8 cellular contexts compared by ENCODE assay signal in genomic region chr6:166627875-166628849, GRCh38. TPM values are rescaled to one million over a fixed set of nuclear protein-coding genes. Genes with fewer than 3 reads are reported as not detected.
DNase-seq lines count a peak whose midpoint lies in the region; ATAC-seq and TF ChIP-seq lines count a peak whose summit lies in the region.

No MANE protein-coding gene starts in this region.

- POLR2A ChIA-PET in CD8-positive, alpha-beta memory T cell (lab: Charles Lee): interaction anchor here (0.6 to 1.2 kb wide), 4 partner anchors 45 to 310 kb away, joined by 4 to 6 read pairs (median 4); no protein-coding TSS in a partner anchor
- POLR2A ChIA-PET in Panc1 (lab: Charles Lee): no interaction called here

- CTCF ChIA-PET in CD8-positive, alpha-beta memory T cell (lab: Charles Lee): interaction anchor here (0.8 to 1.2 kb wide), 8 partner anchors 10 to 348 kb away, joined by 3 to 4 read pairs (median 4); no protein-coding TSS in a partner anchor
- CTCF ChIA-PET in Panc1 (lab: Charles Lee): interaction anchor here (0.5 kb wide), 1 partner anchor 24 kb away, joined by 3 read pairs; no protein-coding TSS in a partner anchor

- H3K36me3 Mint-ChIP-seq in CD8-positive, alpha-beta memory T cell: peaks cover 0 to 4% (median 0%) of the 10 kb centered on the region in 3 donors

- no peak overlapping the region for H4K8ac ChIP-seq in neuronal stem cell (ENCODE audit: low read depth, low read length)

- no peak overlapping the region for H4K91ac ChIP-seq in neuronal stem cell (ENCODE audit: low read depth, low read length, poor library complexity)

- H2BK120ac ChIP-seq in neuronal stem cell (ENCODE audit: low read depth, low read length): no peak overlapping the region

- no peak overlapping the region for H2AK5ac ChIP-seq in neuronal stem cell (ENCODE audit: low read depth, low read length)

- no peak for TF ChIP-seq EP300 in tibial nerve (IDR thresholded peaks at IDR 0.05)

- H3K27me3 ChIP-seq in CD8-positive, alpha-beta memory T cell (ENCODE audit: insufficient read depth, low read length, poor library complexity, severe bottlenecking): peaks cover 12% of the 10 kb centered on the region
- H3K27me3 ChIP-seq in Panc1 (ENCODE audit: control insufficient read depth, insufficient read depth, low read length) (peaks cover 42% of the 10 kb centered on the region), foreskin keratinocyte (peaks cover 8% of the 10 kb centered on the region), neuronal stem cell (ENCODE audit: control insufficient read depth in 3 of 3, insufficient read depth in 3 of 3, low read depth in 1 of 3, low read length in 3 of 3) (peaks cover 0 to 23% (median 0%) of the 10 kb centered on the region in 3 experiments), tibial nerve (no peaks in the 10 kb centered on the region)

- in situ Hi-C loops in Panc1 (cut with HindIII; ENCODE audit: low pct_unique_long_range_greater_than_20kb, low sequenced_read_pairs): no loop called here

- peak overlapping the region; percentile 5 to 95 (median 88) for H3K27ac Mint-ChIP-seq in CD8-positive, alpha-beta memory T cell

- intact Hi-C loops in Panc1 (cut with micrococcal nuclease; ENCODE audit: unreplicated experiment): loop anchor here (10.0 kb wide), 1 partner anchor 1187 kb away; no protein-coding TSS in a partner anchor

- ATAC-seq in GM21367 (IDR thresholded peaks at IDR 0.05; ENCODE audit: unreplicated experiment) (peak; percentile 20), Panc1 (peak; percentile 29), foreskin keratinocyte (peak; percentile 10)

- peak in 3 of 5 donors; percentile 46 to 78 (median 63) for DNase-seq in CD8-positive, alpha-beta memory T cell
- peak; percentile 49 for DNase-seq in HT-29 (ENCODE audit: low spot score)
- DNase-seq in Panc1 (ENCODE audit: low read depth, low spot score): no peak
- DNase-seq in activated effector memory CD4-positive, alpha-beta T cell treated with Interleukin-2 at 50 U/mL for 16 hours: peak; percentile 53
- DNase-seq in foreskin keratinocyte: peak in 1 of 2 donors; percentile 43
- DNase-seq in neuronal stem cell (ENCODE audit: low spot score): peak; percentile 85
- DNase-seq in tibial nerve (ENCODE audit: low spot score in 2 of 2): peak in 1 of 2 donors; percentile 43

- no peak overlapping the region for H3K23ac ChIP-seq in neuronal stem cell (ENCODE audit: low read depth, low read length, poor library complexity)

- no peaks in the 10 kb centered on the region for H3K9me3 ChIP-seq in CD8-positive, alpha-beta memory T cell (ENCODE audit: low read length)
- H3K9me3 ChIP-seq in Panc1 (ENCODE audit: control insufficient read depth, insufficient read depth, low read depth, low read length): no peaks in the 10 kb centered on the region
- H3K9me3 ChIP-seq in neuronal stem cell (replicated peaks in 1 of 2; ENCODE audit: control insufficient read depth in 2 of 2, insufficient read depth in 1 of 2, low read depth in 1 of 2, low read length in 2 of 2): peaks cover 4% of the 10 kb centered on the region in 2 donors
- H3K9me3 ChIP-seq in tibial nerve: no peaks in the 10 kb centered on the region

- H2BK12ac ChIP-seq in neuronal stem cell (ENCODE audit: low read length): no peak overlapping the region

- peaks cover 14% of the 10 kb centered on the region for H3K4me1 ChIP-seq in CD8-positive, alpha-beta memory T cell (ENCODE audit: insufficient read depth, low read length)
- H3K4me1 ChIP-seq in Panc1 (ENCODE audit: control insufficient read depth, insufficient read depth, low read length) (peaks cover 12% of the 10 kb centered on the region), foreskin keratinocyte (no peaks in the 10 kb centered on the region), neuronal stem cell (ENCODE audit: control insufficient read depth in 2 of 2, insufficient read depth in 1 of 2, low read depth in 1 of 2, low read length in 2 of 2) (peaks cover 10 to 13% of the 10 kb centered on the region in 2 donors), tibial nerve (peaks cover 0 to 41% (median 21%) of the 10 kb centered on the region in 4 donors)

- no peak for TF ChIP-seq POLR2A in tibial nerve (IDR thresholded peaks at IDR 0.05)

- H3K79me1 ChIP-seq in neuronal stem cell (ENCODE audit: low read depth, low read length): no peaks in the 10 kb centered on the region

- peaks cover 15 to 21% (median 19%) of the 10 kb centered on the region in 3 donors for H3K4me1 Mint-ChIP-seq in CD8-positive, alpha-beta memory T cell

- peak overlapping the region; percentile 83 for H3K4me3 ChIP-seq in CD8-positive, alpha-beta memory T cell (ENCODE audit: low read length)
- peak overlapping the region; percentile 59 to 85 for H3K4me3 ChIP-seq in Panc1 (ENCODE audit: low read depth in 2 of 2, low read length in 2 of 2)
- H3K4me3 ChIP-seq in neuronal stem cell (ENCODE audit: low read length in 2 of 2): peak overlapping the region; percentile 70 to 77
- H3K4me3 ChIP-seq in tibial nerve: peak overlapping the region; percentile 52 to 99 (median 71)

- H3K9me3 Mint-ChIP-seq in CD8-positive, alpha-beta memory T cell: no peaks in the 10 kb centered on the region

- peak overlapping the region; percentile 26 for H2BK5ac ChIP-seq in neuronal stem cell (ENCODE audit: low read length)

- TF ChIP-seq CTCF in Panc1 (IDR thresholded peaks at IDR 0.05) (no peak), foreskin keratinocyte (conservative IDR thresholded peaks at IDR 0.05) (no peak), tibial nerve (IDR thresholded peaks at IDR 0.05) (no peak)

- peak overlapping the region; percentile 71 for H3K9ac ChIP-seq in neuronal stem cell (ENCODE audit: low read depth, low read length, poor library complexity)

- H3K18ac ChIP-seq in neuronal stem cell (ENCODE audit: low read length): peak overlapping the region; percentile 79

- no peak overlapping the region for H3K4ac ChIP-seq in neuronal stem cell (ENCODE audit: low read length)

- peak overlapping the region; percentile 43 for H3K27ac ChIP-seq in CD8-positive, alpha-beta memory T cell (ENCODE audit: low read depth, low read length)
- no peak overlapping the region for H3K27ac ChIP-seq in Panc1 (ENCODE audit: low read length)
- no peak overlapping the region for H3K27ac ChIP-seq in foreskin keratinocyte
- H3K27ac ChIP-seq in neuronal stem cell (replicated peaks; ENCODE audit: low read length): peak overlapping the region; percentile 82
- H3K27ac ChIP-seq in tibial nerve: peak overlapping the region; percentile 58 to 95 (median 86)

- no CpG with 5 or more reads among the region's 62 CpGs for WGBS in neuronal stem cell (ENCODE audit: extremely low coverage in 2 of 2, insufficient read length in 2 of 2, insufficient replicate concordance in 1 of 2), 2 donors
- 3% methylated on average over 62 of the region's 62 CpGs for WGBS in tibial nerve, 2 donors

- H2AFZ ChIP-seq in neuronal stem cell (ENCODE audit: low read length): peak overlapping the region; percentile 83

- H3K14ac ChIP-seq in neuronal stem cell (ENCODE audit: low read length): no peak overlapping the region

- no peaks in the 10 kb centered on the region for H3K36me3 ChIP-seq in CD8-positive, alpha-beta memory T cell (ENCODE audit: insufficient read depth, low read length)
- H3K36me3 ChIP-seq in Panc1 (ENCODE audit: control insufficient read depth, insufficient read depth, low read length) (no peaks in the 10 kb centered on the region), neuronal stem cell (replicated peaks in 1 of 2; ENCODE audit: control insufficient read depth in 2 of 2, insufficient read depth in 2 of 2, low read length in 2 of 2) (no peaks in the 10 kb centered on the region), tibial nerve (no peaks in the 10 kb centered on the region)

- H3K4me3 Mint-ChIP-seq in CD8-positive, alpha-beta memory T cell: peak overlapping the region; percentile 93 to 99 (median 96)

- peaks cover 36 to 57% of the 10 kb centered on the region in 2 donors for H3K27me3 Mint-ChIP-seq in CD8-positive, alpha-beta memory T cell

- peak overlapping the region; percentile 14 for H2BK15ac ChIP-seq in neuronal stem cell (ENCODE audit: low read length)

- no TSS peak for BruUV-seq in Panc1 (replicated peaks; lab: Mats Ljungman, UMichigan)

- peak overlapping the region; percentile 87 for H3K4me2 ChIP-seq in neuronal stem cell (ENCODE audit: insufficient read depth, low read length, poor library complexity, severe bottlenecking)

RNA-seq across cellular contexts. Expression of gene RPS6KA2, which starts 1.1 kb away (rescaled TPM):
- 1 to 10 TPM; 4.6 to 4.7 TPM for total RNA-seq in CD8-positive, alpha-beta memory T cell
- polyA plus RNA-seq in CD8-positive, alpha-beta memory T cell: 3.6 TPM
- 1.1 and 3.4 TPM in 2 replicates for total RNA-seq in HT-29 (2014; rRNA removed; shearing (Covaris generic))
- total RNA-seq in Panc1 (2021; ENCODE audit: unreplicated experiment) (4.1 TPM), foreskin keratinocyte (8.3 and 8.9 TPM in 2 replicates), tibial nerve (100 to 1,000 TPM in 2 of 4 donors, 10 to 100 TPM in 2; 89.6 to 153 (median 103) TPM)
- 4.6 TPM for polyA plus RNA-seq in Panc1 (2012; ENCODE audit: insufficient read length)
- 2.9 and 3.2 TPM in 2 replicates for polyA plus RNA-seq in foreskin keratinocyte
- 12.6 TPM for polyA plus RNA-seq in neuronal stem cell (2013, experiment 1 of 2)
- polyA plus RNA-seq in neuronal stem cell (2013, experiment 2 of 2): 13.2 TPM

RNA-seq across cellular contexts. Expression of gene RAMACL, which starts 41.7 kb away (rescaled TPM):
- total RNA-seq in CD8-positive, alpha-beta memory T cell: under 1 TPM; 0.13 to 0.60 TPM
- polyA plus RNA-seq in CD8-positive, alpha-beta memory T cell: 0.15 TPM
- 0.15 TPM in 1 of 2 replicates, not detected in the other for total RNA-seq in HT-29 (2014; rRNA removed; shearing (Covaris generic))
- 0.13 TPM for total RNA-seq in Panc1 (2021; ENCODE audit: unreplicated experiment)
- not detected for polyA plus RNA-seq in Panc1 (2012; ENCODE audit: insufficient read length)
- 0.17 and 0.18 TPM in 2 replicates for total RNA-seq in foreskin keratinocyte
- polyA plus RNA-seq in foreskin keratinocyte: 0.12 and 0.19 TPM in 2 replicates
- polyA plus RNA-seq in neuronal stem cell (2013, experiment 1 of 2): 0.14 TPM
- 0.10 TPM for polyA plus RNA-seq in neuronal stem cell (2013, experiment 2 of 2)
- total RNA-seq in tibial nerve: 10 to 100 TPM in 1 of 4 donors, 1 to 10 TPM in 3; 8.2 to 10.8 (median 9.1) TPM

Comparison
In these comparisons a context has a peak if more than half of its experiments do, and no peak if none do; other contexts are left out.
1. H3K27ac ChIP-seq: peak in CD8-positive, alpha-beta memory T cell (single experiment), neuronal stem cell (single experiment) and tibial nerve (4 of 4); none in Panc1 (single experiment) and foreskin keratinocyte (single experiment).
2. Peak in every context shown above with its lines, with median percentiles within 50 percentile points of each other: H3K4me3 ChIP-seq and ATAC-seq.